ENCODE assay signal across 1 cellular context in the genomic region with DNA sequence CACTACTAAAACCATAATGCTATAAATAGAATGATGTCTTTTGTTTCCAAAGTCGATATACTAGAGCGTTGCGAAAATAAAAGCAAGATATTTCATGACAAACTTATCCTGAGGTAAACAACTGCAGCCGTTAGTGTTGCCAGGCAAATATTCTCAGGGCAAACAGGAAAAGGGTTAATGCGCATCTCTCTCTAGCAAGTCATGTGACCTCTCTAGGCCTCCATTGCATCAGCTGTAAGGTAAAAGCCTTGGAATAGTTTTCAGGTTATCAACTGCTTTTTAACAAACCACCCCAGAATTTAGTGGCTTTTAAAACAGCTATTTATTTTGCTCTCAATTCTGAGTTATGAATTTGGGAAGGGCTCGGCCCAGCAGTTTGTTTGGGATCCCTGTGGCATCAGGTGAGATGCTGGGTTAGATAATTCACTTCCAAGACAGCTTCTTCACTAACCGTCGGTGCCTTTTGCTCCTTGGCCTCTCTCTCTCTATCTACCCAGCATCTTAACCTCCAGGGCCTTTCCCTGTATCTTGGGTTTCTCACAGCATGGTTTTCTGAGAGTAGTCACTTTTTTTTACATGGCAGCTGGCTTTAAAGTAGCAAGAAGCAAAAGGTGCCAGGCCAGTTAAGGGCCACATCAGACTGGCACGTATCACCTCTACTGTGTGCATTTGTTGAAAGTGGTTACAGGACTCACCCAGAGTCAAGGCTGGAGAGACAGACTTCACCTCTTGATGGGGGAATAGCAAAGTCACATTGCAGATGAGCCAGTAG.
TF ChIP-seq lines count a peak whose summit lies in the region.

No MANE protein-coding gene starts in this region.

TF ChIP-seq in K562, 482 proteins besides CTCF, POLR2A, EP300 and RAD21 (continued from another document and continues in another):
- TF ChIP-seq, protein P1, sequence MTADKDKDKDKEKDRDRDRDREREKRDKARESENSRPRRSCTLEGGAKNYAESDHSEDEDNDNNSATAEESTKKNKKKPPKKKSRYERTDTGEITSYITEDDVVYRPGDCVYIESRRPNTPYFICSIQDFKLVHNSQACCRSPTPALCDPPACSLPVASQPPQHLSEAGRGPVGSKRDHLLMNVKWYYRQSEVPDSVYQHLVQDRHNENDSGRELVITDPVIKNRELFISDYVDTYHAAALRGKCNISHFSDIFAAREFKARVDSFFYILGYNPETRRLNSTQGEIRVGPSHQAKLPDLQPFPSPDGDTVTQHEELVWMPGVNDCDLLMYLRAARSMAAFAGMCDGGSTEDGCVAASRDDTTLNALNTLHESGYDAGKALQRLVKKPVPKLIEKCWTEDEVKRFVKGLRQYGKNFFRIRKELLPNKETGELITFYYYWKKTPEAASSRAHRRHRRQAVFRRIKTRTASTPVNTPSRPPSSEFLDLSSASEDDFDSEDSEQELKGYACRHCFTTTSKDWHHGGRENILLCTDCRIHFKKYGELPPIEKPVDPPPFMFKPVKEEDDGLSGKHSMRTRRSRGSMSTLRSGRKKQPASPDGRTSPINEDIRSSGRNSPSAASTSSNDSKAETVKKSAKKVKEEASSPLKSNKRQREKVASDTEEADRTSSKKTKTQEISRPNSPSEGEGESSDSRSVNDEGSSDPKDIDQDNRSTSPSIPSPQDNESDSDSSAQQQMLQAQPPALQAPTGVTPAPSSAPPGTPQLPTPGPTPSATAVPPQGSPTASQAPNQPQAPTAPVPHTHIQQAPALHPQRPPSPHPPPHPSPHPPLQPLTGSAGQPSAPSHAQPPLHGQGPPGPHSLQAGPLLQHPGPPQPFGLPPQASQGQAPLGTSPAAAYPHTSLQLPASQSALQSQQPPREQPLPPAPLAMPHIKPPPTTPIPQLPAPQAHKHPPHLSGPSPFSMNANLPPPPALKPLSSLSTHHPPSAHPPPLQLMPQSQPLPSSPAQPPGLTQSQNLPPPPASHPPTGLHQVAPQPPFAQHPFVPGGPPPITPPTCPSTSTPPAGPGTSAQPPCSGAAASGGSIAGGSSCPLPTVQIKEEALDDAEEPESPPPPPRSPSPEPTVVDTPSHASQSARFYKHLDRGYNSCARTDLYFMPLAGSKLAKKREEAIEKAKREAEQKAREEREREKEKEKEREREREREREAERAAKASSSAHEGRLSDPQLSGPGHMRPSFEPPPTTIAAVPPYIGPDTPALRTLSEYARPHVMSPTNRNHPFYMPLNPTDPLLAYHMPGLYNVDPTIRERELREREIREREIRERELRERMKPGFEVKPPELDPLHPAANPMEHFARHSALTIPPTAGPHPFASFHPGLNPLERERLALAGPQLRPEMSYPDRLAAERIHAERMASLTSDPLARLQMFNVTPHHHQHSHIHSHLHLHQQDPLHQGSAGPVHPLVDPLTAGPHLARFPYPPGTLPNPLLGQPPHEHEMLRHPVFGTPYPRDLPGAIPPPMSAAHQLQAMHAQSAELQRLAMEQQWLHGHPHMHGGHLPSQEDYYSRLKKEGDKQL (CRISPR knock-in tag; IDR thresholded peaks at IDR 0.05; ENCODE audit: borderline replicate concordance), result no peak
- TF ChIP-seq NR2C2 (CRISPR knock-in tag; IDR thresholded peaks at IDR 0.05) (no peak), NR2C2 (tag; IDR thresholded peaks at IDR 0.05) (no peak), FIP1L1 (IDR thresholded peaks at IDR 0.05; ENCODE audit: low read depth, low read length, poor library complexity, severe bottlenecking) (no peak), CREM (IDR thresholded peaks at IDR 0.05; ENCODE audit: low read depth) (no peak), ZFP36 (IDR thresholded peaks at IDR 0.05; ENCODE audit: low read depth, low read length, partially characterized antibody) (no peak), TAL1 (IDR thresholded peaks at IDR 0.05) (no peak), ZNF140 (CRISPR knock-in tag; IDR thresholded peaks at IDR 0.05) (no peak), ZNF263 (CRISPR knock-in tag; IDR thresholded peaks at IDR 0.05; ENCODE audit: borderline replicate concordance) (no peak), CREBBP (IDR thresholded peaks at IDR 0.05; ENCODE audit: low read depth, low read length) (no peak), MED1 (CRISPR knock-in tag; IDR thresholded peaks at IDR 0.05; ENCODE audit: borderline replicate concordance) (no peak), DDX20 (tag; IDR thresholded peaks at IDR 0.05; ENCODE audit: low read depth) (0 out of 2 replicates have a peak, but pooled peaks have one; percentile 14), HDAC1 (IDR thresholded peaks at IDR 0.05) (no peak), SP2 (IDR thresholded peaks at IDR 0.05; ENCODE audit: extremely low read depth, low read depth, low read length, poor library complexity, severe bottlenecking) (no peak), BHLHE40 (IDR thresholded peaks at IDR 0.05; ENCODE audit: low read length) (no peak), POLR2B (IDR thresholded peaks at IDR 0.05; ENCODE audit: low read depth, partially characterized antibody) (no peak)
- TF ChIP-seq, protein P2, sequence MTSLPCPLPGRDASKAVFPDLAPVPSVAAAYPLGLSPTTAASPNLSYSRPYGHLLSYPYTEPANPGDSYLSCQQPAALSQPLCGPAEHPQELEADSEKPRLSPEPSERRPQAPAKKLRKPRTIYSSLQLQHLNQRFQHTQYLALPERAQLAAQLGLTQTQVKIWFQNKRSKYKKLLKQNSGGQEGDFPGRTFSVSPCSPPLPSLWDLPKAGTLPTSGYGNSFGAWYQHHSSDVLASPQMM (CRISPR knock-in tag; IDR thresholded peaks at IDR 0.05), result no peak
- TF ChIP-seq, protein P3, sequence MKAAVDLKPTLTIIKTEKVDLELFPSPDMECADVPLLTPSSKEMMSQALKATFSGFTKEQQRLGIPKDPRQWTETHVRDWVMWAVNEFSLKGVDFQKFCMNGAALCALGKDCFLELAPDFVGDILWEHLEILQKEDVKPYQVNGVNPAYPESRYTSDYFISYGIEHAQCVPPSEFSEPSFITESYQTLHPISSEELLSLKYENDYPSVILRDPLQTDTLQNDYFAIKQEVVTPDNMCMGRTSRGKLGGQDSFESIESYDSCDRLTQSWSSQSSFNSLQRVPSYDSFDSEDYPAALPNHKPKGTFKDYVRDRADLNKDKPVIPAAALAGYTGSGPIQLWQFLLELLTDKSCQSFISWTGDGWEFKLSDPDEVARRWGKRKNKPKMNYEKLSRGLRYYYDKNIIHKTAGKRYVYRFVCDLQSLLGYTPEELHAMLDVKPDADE (conservative IDR thresholded peaks at IDR 0.05; ENCODE audit: control insufficient read depth, low read depth, low read length), result no peak
- TF ChIP-seq, protein P4, sequence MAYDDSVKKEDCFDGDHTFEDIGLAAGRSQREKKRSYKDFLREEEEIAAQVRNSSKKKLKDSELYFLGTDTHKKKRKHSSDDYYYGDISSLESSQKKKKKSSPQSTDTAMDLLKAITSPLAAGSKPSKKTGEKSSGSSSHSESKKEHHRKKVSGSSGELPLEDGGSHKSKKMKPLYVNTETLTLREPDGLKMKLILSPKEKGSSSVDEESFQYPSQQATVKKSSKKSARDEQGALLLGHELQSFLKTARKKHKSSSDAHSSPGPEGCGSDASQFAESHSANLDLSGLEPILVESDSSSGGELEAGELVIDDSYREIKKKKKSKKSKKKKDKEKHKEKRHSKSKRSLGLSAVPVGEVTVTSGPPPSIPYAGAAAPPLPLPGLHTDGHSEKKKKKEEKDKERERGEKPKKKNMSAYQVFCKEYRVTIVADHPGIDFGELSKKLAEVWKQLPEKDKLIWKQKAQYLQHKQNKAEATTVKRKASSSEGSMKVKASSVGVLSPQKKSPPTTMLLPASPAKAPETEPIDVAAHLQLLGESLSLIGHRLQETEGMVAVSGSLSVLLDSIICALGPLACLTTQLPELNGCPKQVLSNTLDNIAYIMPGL (CRISPR knock-in tag; IDR thresholded peaks at IDR 0.05), result no peak
- TF ChIP-seq, protein P5, sequence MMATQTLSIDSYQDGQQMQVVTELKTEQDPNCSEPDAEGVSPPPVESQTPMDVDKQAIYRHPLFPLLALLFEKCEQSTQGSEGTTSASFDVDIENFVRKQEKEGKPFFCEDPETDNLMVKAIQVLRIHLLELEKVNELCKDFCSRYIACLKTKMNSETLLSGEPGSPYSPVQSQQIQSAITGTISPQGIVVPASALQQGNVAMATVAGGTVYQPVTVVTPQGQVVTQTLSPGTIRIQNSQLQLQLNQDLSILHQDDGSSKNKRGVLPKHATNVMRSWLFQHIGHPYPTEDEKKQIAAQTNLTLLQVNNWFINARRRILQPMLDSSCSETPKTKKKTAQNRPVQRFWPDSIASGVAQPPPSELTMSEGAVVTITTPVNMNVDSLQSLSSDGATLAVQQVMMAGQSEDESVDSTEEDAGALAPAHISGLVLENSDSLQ (IDR thresholded peaks at IDR 0.05), result no peak
- TF ChIP-seq, protein P6, sequence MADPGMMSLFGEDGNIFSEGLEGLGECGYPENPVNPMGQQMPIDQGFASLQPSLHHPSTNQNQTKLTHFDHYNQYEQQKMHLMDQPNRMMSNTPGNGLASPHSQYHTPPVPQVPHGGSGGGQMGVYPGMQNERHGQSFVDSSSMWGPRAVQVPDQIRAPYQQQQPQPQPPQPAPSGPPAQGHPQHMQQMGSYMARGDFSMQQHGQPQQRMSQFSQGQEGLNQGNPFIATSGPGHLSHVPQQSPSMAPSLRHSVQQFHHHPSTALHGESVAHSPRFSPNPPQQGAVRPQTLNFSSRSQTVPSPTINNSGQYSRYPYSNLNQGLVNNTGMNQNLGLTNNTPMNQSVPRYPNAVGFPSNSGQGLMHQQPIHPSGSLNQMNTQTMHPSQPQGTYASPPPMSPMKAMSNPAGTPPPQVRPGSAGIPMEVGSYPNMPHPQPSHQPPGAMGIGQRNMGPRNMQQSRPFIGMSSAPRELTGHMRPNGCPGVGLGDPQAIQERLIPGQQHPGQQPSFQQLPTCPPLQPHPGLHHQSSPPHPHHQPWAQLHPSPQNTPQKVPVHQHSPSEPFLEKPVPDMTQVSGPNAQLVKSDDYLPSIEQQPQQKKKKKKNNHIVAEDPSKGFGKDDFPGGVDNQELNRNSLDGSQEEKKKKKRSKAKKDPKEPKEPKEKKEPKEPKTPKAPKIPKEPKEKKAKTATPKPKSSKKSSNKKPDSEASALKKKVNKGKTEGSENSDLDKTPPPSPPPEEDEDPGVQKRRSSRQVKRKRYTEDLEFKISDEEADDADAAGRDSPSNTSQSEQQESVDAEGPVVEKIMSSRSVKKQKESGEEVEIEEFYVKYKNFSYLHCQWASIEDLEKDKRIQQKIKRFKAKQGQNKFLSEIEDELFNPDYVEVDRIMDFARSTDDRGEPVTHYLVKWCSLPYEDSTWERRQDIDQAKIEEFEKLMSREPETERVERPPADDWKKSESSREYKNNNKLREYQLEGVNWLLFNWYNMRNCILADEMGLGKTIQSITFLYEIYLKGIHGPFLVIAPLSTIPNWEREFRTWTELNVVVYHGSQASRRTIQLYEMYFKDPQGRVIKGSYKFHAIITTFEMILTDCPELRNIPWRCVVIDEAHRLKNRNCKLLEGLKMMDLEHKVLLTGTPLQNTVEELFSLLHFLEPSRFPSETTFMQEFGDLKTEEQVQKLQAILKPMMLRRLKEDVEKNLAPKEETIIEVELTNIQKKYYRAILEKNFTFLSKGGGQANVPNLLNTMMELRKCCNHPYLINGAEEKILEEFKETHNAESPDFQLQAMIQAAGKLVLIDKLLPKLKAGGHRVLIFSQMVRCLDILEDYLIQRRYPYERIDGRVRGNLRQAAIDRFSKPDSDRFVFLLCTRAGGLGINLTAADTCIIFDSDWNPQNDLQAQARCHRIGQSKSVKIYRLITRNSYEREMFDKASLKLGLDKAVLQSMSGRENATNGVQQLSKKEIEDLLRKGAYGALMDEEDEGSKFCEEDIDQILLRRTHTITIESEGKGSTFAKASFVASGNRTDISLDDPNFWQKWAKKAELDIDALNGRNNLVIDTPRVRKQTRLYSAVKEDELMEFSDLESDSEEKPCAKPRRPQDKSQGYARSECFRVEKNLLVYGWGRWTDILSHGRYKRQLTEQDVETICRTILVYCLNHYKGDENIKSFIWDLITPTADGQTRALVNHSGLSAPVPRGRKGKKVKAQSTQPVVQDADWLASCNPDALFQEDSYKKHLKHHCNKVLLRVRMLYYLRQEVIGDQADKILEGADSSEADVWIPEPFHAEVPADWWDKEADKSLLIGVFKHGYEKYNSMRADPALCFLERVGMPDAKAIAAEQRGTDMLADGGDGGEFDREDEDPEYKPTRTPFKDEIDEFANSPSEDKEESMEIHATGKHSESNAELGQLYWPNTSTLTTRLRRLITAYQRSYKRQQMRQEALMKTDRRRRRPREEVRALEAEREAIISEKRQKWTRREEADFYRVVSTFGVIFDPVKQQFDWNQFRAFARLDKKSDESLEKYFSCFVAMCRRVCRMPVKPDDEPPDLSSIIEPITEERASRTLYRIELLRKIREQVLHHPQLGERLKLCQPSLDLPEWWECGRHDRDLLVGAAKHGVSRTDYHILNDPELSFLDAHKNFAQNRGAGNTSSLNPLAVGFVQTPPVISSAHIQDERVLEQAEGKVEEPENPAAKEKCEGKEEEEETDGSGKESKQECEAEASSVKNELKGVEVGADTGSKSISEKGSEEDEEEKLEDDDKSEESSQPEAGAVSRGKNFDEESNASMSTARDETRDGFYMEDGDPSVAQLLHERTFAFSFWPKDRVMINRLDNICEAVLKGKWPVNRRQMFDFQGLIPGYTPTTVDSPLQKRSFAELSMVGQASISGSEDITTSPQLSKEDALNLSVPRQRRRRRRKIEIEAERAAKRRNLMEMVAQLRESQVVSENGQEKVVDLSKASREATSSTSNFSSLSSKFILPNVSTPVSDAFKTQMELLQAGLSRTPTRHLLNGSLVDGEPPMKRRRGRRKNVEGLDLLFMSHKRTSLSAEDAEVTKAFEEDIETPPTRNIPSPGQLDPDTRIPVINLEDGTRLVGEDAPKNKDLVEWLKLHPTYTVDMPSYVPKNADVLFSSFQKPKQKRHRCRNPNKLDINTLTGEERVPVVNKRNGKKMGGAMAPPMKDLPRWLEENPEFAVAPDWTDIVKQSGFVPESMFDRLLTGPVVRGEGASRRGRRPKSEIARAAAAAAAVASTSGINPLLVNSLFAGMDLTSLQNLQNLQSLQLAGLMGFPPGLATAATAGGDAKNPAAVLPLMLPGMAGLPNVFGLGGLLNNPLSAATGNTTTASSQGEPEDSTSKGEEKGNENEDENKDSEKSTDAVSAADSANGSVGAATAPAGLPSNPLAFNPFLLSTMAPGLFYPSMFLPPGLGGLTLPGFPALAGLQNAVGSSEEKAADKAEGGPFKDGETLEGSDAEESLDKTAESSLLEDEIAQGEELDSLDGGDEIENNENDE (IDR thresholded peaks at IDR 0.05; ENCODE audit: low read depth, low read length), result no peak
- TF ChIP-seq, protein P7, sequence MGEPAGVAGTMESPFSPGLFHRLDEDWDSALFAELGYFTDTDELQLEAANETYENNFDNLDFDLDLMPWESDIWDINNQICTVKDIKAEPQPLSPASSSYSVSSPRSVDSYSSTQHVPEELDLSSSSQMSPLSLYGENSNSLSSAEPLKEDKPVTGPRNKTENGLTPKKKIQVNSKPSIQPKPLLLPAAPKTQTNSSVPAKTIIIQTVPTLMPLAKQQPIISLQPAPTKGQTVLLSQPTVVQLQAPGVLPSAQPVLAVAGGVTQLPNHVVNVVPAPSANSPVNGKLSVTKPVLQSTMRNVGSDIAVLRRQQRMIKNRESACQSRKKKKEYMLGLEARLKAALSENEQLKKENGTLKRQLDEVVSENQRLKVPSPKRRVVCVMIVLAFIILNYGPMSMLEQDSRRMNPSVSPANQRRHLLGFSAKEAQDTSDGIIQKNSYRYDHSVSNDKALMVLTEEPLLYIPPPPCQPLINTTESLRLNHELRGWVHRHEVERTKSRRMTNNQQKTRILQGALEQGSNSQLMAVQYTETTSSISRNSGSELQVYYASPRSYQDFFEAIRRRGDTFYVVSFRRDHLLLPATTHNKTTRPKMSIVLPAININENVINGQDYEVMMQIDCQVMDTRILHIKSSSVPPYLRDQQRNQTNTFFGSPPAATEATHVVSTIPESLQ (CRISPR knock-in tag; IDR thresholded peaks at IDR 0.05), result no peak
